In the genomic region with DNA sequence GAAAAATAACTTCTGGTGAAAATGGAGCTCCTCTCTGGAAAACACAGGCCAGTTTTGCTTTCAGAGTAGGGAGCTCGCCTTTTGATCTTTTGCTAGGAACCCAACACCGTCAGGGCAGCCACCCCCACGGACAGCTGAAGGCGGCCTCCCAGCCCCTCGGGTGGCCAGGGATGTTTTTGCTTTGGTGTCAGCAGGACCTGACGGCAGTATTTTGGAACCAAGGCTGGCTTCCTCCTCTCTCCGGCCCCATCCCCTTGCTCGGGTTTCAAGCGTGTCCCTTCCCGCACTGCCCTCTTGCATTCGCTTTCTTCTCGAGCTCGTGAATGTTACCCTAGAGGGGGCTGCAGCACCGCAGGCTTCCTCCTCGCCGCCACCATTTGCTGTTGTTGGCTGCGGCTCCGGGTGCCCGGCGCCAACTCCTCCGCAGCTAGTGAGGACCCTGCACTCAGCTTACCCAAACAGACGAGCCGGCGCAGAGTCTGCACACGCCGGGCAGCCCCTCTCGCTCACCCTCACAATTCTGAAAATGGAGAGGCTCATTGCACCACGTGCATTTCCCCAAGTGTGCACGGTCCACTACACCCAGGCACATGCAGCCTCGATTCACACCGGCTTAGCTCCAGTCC, we compare ENCODE assay signal across 9 cellular contexts. TPM values are rescaled to one million over a fixed set of nuclear protein-coding genes. Genes with fewer than 3 reads are reported as not detected.
DNase-seq lines count a peak whose midpoint lies in the region; ATAC-seq, FAIRE-seq and TF ChIP-seq lines count a peak whose summit lies in the region.
"Had no signal": no experiment of that assay in that cellular context is flagged by ENCODE, and none has a peak within 500 bp of the region (broad histone marks: within the 10 kb centered on the region; RNA-seq: fewer than 3 reads in every experiment).

No MANE protein-coding gene starts in this region.

- no peak for TF ChIP-seq POLR2A in prostate gland (IDR thresholded peaks at IDR 0.05)

- H3K36me3 ChIP-seq in ascending aorta (no peaks in the 10 kb centered on the region), prostate gland (no peaks in the 10 kb centered on the region)

- H3K27me3 ChIP-seq in ascending aorta (no peaks in the 10 kb centered on the region), right cardiac atrium (ENCODE audit: control insufficient read depth, insufficient read depth) (no peaks in the 10 kb centered on the region), prostate gland (replicated peaks; ENCODE audit: insufficient read depth) (no peaks in the 10 kb centered on the region)

- no peak for FAIRE-seq in RCC 7860 (lab: Jason Lieb, UNC)

- intact Hi-C loops in ascending aorta (cut with DNase I) (loop anchor here (5.0 to 10.0 kb wide), 2 partner anchors 126 to 424 kb away; no protein-coding TSS in a partner anchor), right cardiac atrium (cut with DNase I) (loop anchor here in 1 of 4 donors (10.0 kb wide), 1 partner anchor 576 kb away; no protein-coding TSS in a partner anchor), prostate gland (cut with DNase I) (loop anchor here (2.0 kb wide), 1 partner anchor 574 kb away; no protein-coding TSS in a partner anchor)

- H3K27ac ChIP-seq in ascending aorta (peak overlapping the region; percentile 83 to 87), right cardiac atrium (ENCODE audit: low read length) (peak overlapping the region; percentile 54), prostate gland (no peak overlapping the region)

- DNase-seq in Daoy (ENCODE audit: low read depth) (peak; percentile 34), ascending aorta (ENCODE audit: low spot score in 2 of 2) (peak in 1 of 2 donors; percentile 78), right cardiac atrium (peak; percentile 49 to 84 (median 82)), prostate gland (ENCODE audit: low spot score) (peak; percentile 6), RKO (ENCODE audit: low spot score) (no peak), RCC 7860 (ENCODE audit: low spot score) (no peak)
- DNase-seq in activated CD4-positive, CD25-positive, alpha-beta regulatory T cell treated with anti-CD3 and anti-CD28 coated beads, Interleukin-2, amount 50 U/mL, for 72 hours: no peak
- no peak for DNase-seq in activated CD4-positive, alpha-beta T cell treated with anti-CD3 and anti-CD28 coated beads, Interleukin-2, amount 50 U/mL, for 1 hour
- DNase-seq: activated naive CD8-positive, alpha-beta T cell treated with anti-CD3 and anti-CD28 coated beads, Interleukin-2, amount 10 ng/mL, durations not matched to agents 7 days and 5 days had no signal

- 2% methylated on average over 31 of the region's 31 CpGs for WGBS in right cardiac atrium
- WGBS in prostate gland: 7% methylated on average over 31 of the region's 31 CpGs

- H3K9me3 ChIP-seq in ascending aorta (no peaks in the 10 kb centered on the region), right cardiac atrium (ENCODE audit: control insufficient read depth, low read length) (no peaks in the 10 kb centered on the region), prostate gland (no peaks in the 10 kb centered on the region)

- TF ChIP-seq CTCF in ascending aorta (IDR thresholded peaks at IDR 0.05) (peak; percentile 33 to 69 (median 34)), prostate gland (IDR thresholded peaks at IDR 0.05) (peak in 2 of 4 experiments; percentile 19 to 52)

- ATAC-seq in right cardiac atrium: peak; percentile 58 to 80

- H3K4me1 ChIP-seq in ascending aorta (peaks cover 0 to 16% of the 10 kb centered on the region in 2 donors), right cardiac atrium (ENCODE audit: control insufficient read depth, insufficient read depth, low read length) (no peaks in the 10 kb centered on the region), prostate gland (replicated peaks) (no peaks in the 10 kb centered on the region)

- H3K4me3 ChIP-seq in ascending aorta: peak overlapping the region; percentile 42 to 70
- H3K4me3 ChIP-seq in right cardiac atrium (ENCODE audit: low read length): peak overlapping the region; percentile 37
- H3K4me3 ChIP-seq in prostate gland: peak overlapping the region; percentile 15 to 17

RNA-seq across cellular contexts. Expression of gene ADAMTSL1, which starts 35.5 kb away (rescaled TPM):
- total RNA-seq in Daoy (2014; rRNA removed; shearing (Covaris generic)): 12.7 and 16.6 TPM in 2 replicates
- 12.3 TPM for total RNA-seq in ascending aorta
- 1 to 10 TPM; 2.2 to 5.0 (median 4.0) TPM for total RNA-seq in right cardiac atrium
- 1.2 TPM for polyA plus RNA-seq in right cardiac atrium
- total RNA-seq in prostate gland: 10 to 100 TPM in 1 of 2 donors, 1 to 10 TPM in 1; 9.8 to 18.1 TPM
- total RNA-seq: activated naive CD8-positive, alpha-beta T cell treated with anti-CD3 and anti-CD28 coated beads, Interleukin-2, amount 10 ng/mL, durations not matched to agents 7 days and 5 days had no signal

Comparison
In these comparisons a context has a peak if more than half of its experiments do, and no peak if none do; other contexts are left out.
1. DNase-seq: peak in Daoy (single experiment), right cardiac atrium (3 of 3) and prostate gland (single experiment); none in RKO (single experiment), activated CD4-positive, CD25-positive, alpha-beta regulatory T cell treated with anti-CD3 and anti-CD28 coated beads, Interleukin-2, amount 50 U/mL, for 72 hours (single experiment), activated CD4-positive, alpha-beta T cell treated with anti-CD3 and anti-CD28 coated beads, Interleukin-2, amount 50 U/mL, for 1 hour (single experiment) and RCC 7860 (single experiment).
2. H3K27ac ChIP-seq: peak in ascending aorta (2 of 2) and right cardiac atrium (single experiment); none in prostate gland (0 of 2).
3. Peak in every context shown above with its lines, with median percentiles within 50 percentile points of each other: H3K4me3 ChIP-seq.